In the genomic region with DNA sequence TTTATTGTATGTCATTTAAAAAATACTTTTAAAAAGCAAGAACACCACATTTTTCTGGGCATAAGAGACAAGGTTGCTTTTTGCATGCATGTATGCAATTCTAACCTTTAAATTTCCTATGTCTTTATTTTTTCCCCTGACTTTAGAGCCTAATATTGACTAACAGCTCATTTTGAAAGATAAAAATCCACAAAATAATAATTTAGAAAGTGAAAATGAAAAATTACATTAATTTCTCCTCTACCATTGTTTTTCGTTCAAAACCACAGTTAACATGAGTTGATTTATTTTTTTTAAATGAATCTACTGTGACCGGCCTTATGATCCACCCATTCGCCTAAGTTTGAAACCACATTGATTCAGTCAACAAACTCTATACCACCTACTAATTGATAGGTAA, we compare ENCODE assay signal across 22 cellular contexts.
DNase-seq lines count a peak whose midpoint lies in the region; ATAC-seq, FAIRE-seq and TF ChIP-seq lines count a peak whose summit lies in the region.
"Had no signal": no experiment of that assay in that cellular context is flagged by ENCODE, and none has a peak within 500 bp of the region (broad histone marks: within the 10 kb centered on the region; RNA-seq: fewer than 3 reads in every experiment).

No MANE protein-coding gene starts in this region.

- H3K4me3 Mint-ChIP-seq in T-cell: no peak overlapping the region
- H3K4me3 Mint-ChIP-seq: B cell; CD8-positive, alpha-beta T cell had no signal

- TF ChIP-seq CTCF in A549 (IDR thresholded peaks at IDR 0.05) (no peak), foreskin keratinocyte (conservative IDR thresholded peaks at IDR 0.05) (no peak)

- TF ChIP-seq EP300 in A549 (IDR thresholded peaks at IDR 0.05): no peak

- no peak overlapping the region for H3K27ac Mint-ChIP-seq in T-cell
- H3K27ac Mint-ChIP-seq: B cell; CD8-positive, alpha-beta T cell had no signal

- H3K4me2 ChIP-seq in A549: no peak overlapping the region

- TF ChIP-seq POLR2A in A549 (IDR thresholded peaks at IDR 0.05; ENCODE audit: low read length): no peak

- peaks cover 76% of the 10 kb centered on the region for H3K4me1 ChIP-seq in A549
- H3K4me1 ChIP-seq in foreskin keratinocyte: peaks cover 38% of the 10 kb centered on the region

- no peaks in the 10 kb centered on the region for H3K36me3 Mint-ChIP-seq in T-cell
- H3K36me3 Mint-ChIP-seq: CD8-positive, alpha-beta T cell had no signal

- CTCF ChIA-PET in A549 (lab: Yijun Ruan, JAX) (interaction anchor here (0.9 to 2.6 kb wide), 5 partner anchors 12 to 97 kb away, joined by 4 to 11 read pairs (median 5); no protein-coding TSS in a partner anchor), T-cell (lab: Charles Lee) (no interaction called here)

- H3K9me3 Mint-ChIP-seq in T-cell: no peaks in the 10 kb centered on the region
- H3K9me3 Mint-ChIP-seq: CD8-positive, alpha-beta T cell had no signal

- no peak overlapping the region for H3K4me3 ChIP-seq in A549
- H3K4me3 ChIP-seq: BLaER1 treated with 17β-estradiol and CSF1 and Interleukin-3, amounts not matched to agents 10 nM and 100 nM; GM23248; HAP-1 had no signal

- H3K27ac ChIP-seq in A549: peak overlapping the region; percentile 80 to 87
- peak overlapping the region; percentile 90 for H3K27ac ChIP-seq in foreskin keratinocyte
- H3K27ac ChIP-seq: 22Rv1, GM23248 had no signal

- H3K27me3 Mint-ChIP-seq in T-cell: peaks cover 3 to 4% of the 10 kb centered on the region in 2 donors
- H3K27me3 Mint-ChIP-seq: B cell had no signal

- POLR2A ChIA-PET in A549 (lab: Yijun Ruan, JAX) (interaction anchor here (1.1 kb wide), 1 partner anchor 97 kb away, joined by 3 read pairs; no protein-coding TSS in a partner anchor), T-cell (lab: Charles Lee) (interaction anchor here in 1 of 2 donors (0.6 kb wide), 1 partner anchor 120 kb away, joined by 3 read pairs; no protein-coding TSS in a partner anchor)

- peak; percentile 42 to 45 for ATAC-seq in activated CD4-positive, CD25-positive, alpha-beta regulatory T cell treated with anti-CD3 and anti-CD28 coated beads, Interleukin-2, amount 50 U/mL, for 24 hours
- ATAC-seq in A549 (no peak), foreskin keratinocyte (no peak), T-cell (replicated peaks in 1 of 4) (no peak), HG02973 (IDR thresholded peaks at IDR 0.05; ENCODE audit: unreplicated experiment) (no peak)
- ATAC-seq: CD8-positive, alpha-beta T cell had no signal

- TF ChIP-seq RAD21 in A549 (conservative IDR thresholded peaks at IDR 0.05 in 1 of 2, IDR thresholded peaks at IDR 0.05 in 1 of 2): no peak

- DNase-seq in activated CD4-positive, CD25-positive, alpha-beta regulatory T cell (lab: John Stamatoyannopoulos, UW): no peak
- no peak for DNase-seq in A549 (ENCODE audit: low read depth in 1 of 2, low spot score in 1 of 2)
- DNase-seq in RCC 7860 (ENCODE audit: low spot score): peak; percentile 2
- no peak for DNase-seq in foreskin keratinocyte
- DNase-seq in T-cell: no peak
- DNase-seq in Kasumi-1 (lab: John Stamatoyannopoulos, UW): no peak
- DNase-seq: CD8-positive, alpha-beta T cell; DMS 273 treated with DMSO at 0.1 percent for 48 hours; DMS53; DND-41; EL; GM23248; IMR-90 had no signal

- H3K4me1 Mint-ChIP-seq in T-cell: peaks cover 6 to 22% (median 11%) of the 10 kb centered on the region in 3 donors
- H3K4me1 Mint-ChIP-seq: B cell had no signal

- no peaks in the 10 kb centered on the region for H3K27me3 ChIP-seq in foreskin keratinocyte
- H3K27me3 ChIP-seq: BLaER1 treated with 17β-estradiol and CSF1 and Interleukin-3, amounts not matched to agents 10 nM and 100 nM had no signal

- 93% methylated on average over 3 of the region's 3 CpGs for WGBS in A549 (ENCODE audit: missing lambda C conversion rate)

- no peaks in the 10 kb centered on the region for H3K9me3 ChIP-seq in A549
- H3K9me3 ChIP-seq: BLaER1 treated with 17β-estradiol and CSF1 and Interleukin-3, amounts not matched to agents 10 nM and 100 nM; HAP-1 had no signal

- FAIRE-seq in A549 (lab: Jason Lieb, UNC): no peak
- no peak for FAIRE-seq in RCC 7860 (lab: Jason Lieb, UNC)
- FAIRE-seq: GM12892, GM18507, HTR-8/SVneo had no signal

TF ChIP-seq in A549, 52 proteins besides CTCF, POLR2A, EP300 and RAD21:
- no peak for TF ChIP-seq ZSCAN20 (CRISPR knock-in tag; IDR thresholded peaks at IDR 0.05)
- no peak for TF ChIP-seq RARB (CRISPR knock-in tag; IDR thresholded peaks at IDR 0.05)
- no peak for TF ChIP-seq CHD2 (IDR thresholded peaks at IDR 0.05; ENCODE audit: low read length, partially characterized antibody)
- no peak for TF ChIP-seq ZNF302 (CRISPR knock-in tag; IDR thresholded peaks at IDR 0.05)
- no peak for TF ChIP-seq RNF2 (IDR thresholded peaks at IDR 0.05; ENCODE audit: borderline replicate concordance, low read depth)
- TF ChIP-seq GATA3 (IDR thresholded peaks at IDR 0.05; ENCODE audit: borderline replicate concordance): no peak
- TF ChIP-seq, protein P1, sequence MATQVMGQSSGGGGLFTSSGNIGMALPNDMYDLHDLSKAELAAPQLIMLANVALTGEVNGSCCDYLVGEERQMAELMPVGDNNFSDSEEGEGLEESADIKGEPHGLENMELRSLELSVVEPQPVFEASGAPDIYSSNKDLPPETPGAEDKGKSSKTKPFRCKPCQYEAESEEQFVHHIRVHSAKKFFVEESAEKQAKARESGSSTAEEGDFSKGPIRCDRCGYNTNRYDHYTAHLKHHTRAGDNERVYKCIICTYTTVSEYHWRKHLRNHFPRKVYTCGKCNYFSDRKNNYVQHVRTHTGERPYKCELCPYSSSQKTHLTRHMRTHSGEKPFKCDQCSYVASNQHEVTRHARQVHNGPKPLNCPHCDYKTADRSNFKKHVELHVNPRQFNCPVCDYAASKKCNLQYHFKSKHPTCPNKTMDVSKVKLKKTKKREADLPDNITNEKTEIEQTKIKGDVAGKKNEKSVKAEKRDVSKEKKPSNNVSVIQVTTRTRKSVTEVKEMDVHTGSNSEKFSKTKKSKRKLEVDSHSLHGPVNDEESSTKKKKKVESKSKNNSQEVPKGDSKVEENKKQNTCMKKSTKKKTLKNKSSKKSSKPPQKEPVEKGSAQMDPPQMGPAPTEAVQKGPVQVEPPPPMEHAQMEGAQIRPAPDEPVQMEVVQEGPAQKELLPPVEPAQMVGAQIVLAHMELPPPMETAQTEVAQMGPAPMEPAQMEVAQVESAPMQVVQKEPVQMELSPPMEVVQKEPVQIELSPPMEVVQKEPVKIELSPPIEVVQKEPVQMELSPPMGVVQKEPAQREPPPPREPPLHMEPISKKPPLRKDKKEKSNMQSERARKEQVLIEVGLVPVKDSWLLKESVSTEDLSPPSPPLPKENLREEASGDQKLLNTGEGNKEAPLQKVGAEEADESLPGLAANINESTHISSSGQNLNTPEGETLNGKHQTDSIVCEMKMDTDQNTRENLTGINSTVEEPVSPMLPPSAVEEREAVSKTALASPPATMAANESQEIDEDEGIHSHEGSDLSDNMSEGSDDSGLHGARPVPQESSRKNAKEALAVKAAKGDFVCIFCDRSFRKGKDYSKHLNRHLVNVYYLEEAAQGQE (IDR thresholded peaks at IDR 0.05): no peak
- TF ChIP-seq ZC3H11A (IDR thresholded peaks at IDR 0.05): no peak
- TF ChIP-seq, protein P2, sequence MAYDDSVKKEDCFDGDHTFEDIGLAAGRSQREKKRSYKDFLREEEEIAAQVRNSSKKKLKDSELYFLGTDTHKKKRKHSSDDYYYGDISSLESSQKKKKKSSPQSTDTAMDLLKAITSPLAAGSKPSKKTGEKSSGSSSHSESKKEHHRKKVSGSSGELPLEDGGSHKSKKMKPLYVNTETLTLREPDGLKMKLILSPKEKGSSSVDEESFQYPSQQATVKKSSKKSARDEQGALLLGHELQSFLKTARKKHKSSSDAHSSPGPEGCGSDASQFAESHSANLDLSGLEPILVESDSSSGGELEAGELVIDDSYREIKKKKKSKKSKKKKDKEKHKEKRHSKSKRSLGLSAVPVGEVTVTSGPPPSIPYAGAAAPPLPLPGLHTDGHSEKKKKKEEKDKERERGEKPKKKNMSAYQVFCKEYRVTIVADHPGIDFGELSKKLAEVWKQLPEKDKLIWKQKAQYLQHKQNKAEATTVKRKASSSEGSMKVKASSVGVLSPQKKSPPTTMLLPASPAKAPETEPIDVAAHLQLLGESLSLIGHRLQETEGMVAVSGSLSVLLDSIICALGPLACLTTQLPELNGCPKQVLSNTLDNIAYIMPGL (CRISPR knock-in tag; IDR thresholded peaks at IDR 0.05; ENCODE audit: borderline replicate concordance): no peak
- no peak for TF ChIP-seq EHMT2 (IDR thresholded peaks at IDR 0.05; ENCODE audit: low read depth)
- no peak for TF ChIP-seq E2F6 (IDR thresholded peaks at IDR 0.05; ENCODE audit: borderline replicate concordance, low read depth)
- TF ChIP-seq RFX5 (IDR thresholded peaks at IDR 0.05): no peak
- no peak for TF ChIP-seq FOSL2 (IDR thresholded peaks at IDR 0.05)
- no peak for TF ChIP-seq FOSL2 (CRISPR knock-in tag; IDR thresholded peaks at IDR 0.05)
- TF ChIP-seq, protein P3, sequence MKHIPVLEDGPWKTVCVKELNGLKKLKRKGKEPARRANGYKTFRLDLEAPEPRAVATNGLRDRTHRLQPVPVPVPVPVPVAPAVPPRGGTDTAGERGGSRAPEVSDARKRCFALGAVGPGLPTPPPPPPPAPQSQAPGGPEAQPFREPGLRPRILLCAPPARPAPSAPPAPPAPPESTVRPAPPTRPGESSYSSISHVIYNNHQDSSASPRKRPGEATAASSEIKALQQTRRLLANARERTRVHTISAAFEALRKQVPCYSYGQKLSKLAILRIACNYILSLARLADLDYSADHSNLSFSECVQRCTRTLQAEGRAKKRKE (CRISPR knock-in tag; IDR thresholded peaks at IDR 0.05; ENCODE audit: low read depth): no peak
- TF ChIP-seq HOXB13 (CRISPR knock-in tag; IDR thresholded peaks at IDR 0.05; ENCODE audit: low read depth): no peak

Comparison
In these comparisons a context has a peak if more than half of its experiments do, and no peak if none do; other contexts are left out.
1. ATAC-seq: peak in activated CD4-positive, CD25-positive, alpha-beta regulatory T cell treated with anti-CD3 and anti-CD28 coated beads, Interleukin-2, amount 50 U/mL, for 24 hours (2 of 2); none in A549 (0 of 2), foreskin keratinocyte (single experiment), T-cell (0 of 4) and HG02973 (single experiment).